Comparison of ENCODE assay signal across 11 cellular contexts in the genomic region with DNA sequence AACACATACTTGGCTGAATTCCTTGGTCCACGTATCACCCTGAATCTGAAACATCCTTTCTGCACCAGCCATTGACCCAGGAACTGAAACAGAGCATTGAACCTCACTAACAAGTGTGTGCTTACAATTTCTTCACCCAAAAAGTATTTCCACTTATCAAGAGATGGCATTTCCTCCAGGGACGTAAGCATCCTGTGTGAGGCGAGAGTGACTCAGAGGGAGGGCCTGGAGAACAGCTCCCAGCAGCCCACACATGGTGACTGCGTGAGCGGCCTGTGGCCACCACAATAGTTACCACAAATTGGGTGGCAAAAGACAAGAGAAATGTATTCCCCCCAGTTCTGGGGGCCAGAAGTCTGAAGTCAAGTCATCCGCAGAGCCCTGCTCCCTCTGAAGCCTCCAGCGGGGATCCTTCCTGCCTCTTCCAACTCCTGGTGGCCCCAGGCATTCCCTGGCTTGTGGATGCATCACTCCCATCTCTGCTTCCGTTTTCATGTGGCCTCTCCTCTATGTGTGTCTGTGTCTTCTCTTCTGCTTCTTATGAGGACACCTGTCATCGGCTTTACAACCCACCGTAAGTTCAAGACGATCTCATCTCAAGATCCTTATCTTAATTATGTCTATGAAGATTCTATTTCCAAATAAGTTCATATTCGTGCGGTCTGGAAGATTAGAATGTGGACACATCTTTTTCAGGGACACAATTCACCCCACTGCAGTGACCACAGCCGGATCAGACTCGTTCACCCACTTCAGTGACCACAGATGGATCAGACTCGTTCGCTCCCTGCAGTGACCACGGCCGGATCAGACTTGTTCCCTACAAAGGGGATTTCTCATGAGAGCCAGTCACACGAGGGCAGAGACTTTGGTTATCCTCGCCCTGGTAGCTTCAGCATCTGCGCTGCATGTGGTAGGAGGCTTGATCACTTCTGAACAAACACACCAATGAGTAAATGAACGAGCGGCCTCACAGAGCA.
A peak's percentile ranks its signal among the peaks of the same experiment; 100 is the strongest.
DNase-seq lines count a peak whose midpoint lies in the region; TF ChIP-seq lines count a peak whose summit lies in the region.
"Had no signal": no experiment of that assay in that cellular context is flagged by ENCODE, and none has a peak within 500 bp of the region (broad histone marks: within the 10 kb centered on the region; RNA-seq: fewer than 3 reads in every experiment).

No MANE protein-coding gene starts in this region.

- no peak for TF ChIP-seq CTCF in astrocyte of the cerebellum (IDR thresholded peaks at IDR 0.05; ENCODE audit: low read depth, low read length, missing control alignments)
- TF ChIP-seq CTCF in chondrocyte (IDR thresholded peaks at IDR 0.05), result no peak
- TF ChIP-seq CTCF in progenitor cell of endocrine pancreas (IDR thresholded peaks at IDR 0.05; ENCODE audit: unreplicated experiment), result no peak

- no peaks in the 10 kb centered on the region for H3K36me3 Mint-ChIP-seq in chondrocyte (ENCODE audit: low read depth)
- H3K36me3 Mint-ChIP-seq in progenitor cell of endocrine pancreas (ENCODE audit: insufficient read depth), result no peaks in the 10 kb centered on the region
- H3K36me3 Mint-ChIP-seq: activated naive CD4-positive, alpha-beta T cell treated with anti-CD3 and anti-CD28 coated beads, Interleukin-2, amount 50 U/mL, for 24 hours had no signal

- no peak overlapping the region for H3K4me3 Mint-ChIP-seq in chondrocyte (ENCODE audit: unreplicated experiment)
- H3K4me3 Mint-ChIP-seq in progenitor cell of endocrine pancreas (ENCODE audit: low read depth), result no peak overlapping the region
- H3K4me3 Mint-ChIP-seq: activated naive CD4-positive, alpha-beta T cell treated with anti-CD3 and anti-CD28 coated beads, Interleukin-2, amount 50 U/mL, for 24 hours had no signal

- in situ Hi-C loops in astrocyte of the cerebellum (cut with HindIII; ENCODE audit: low sequenced_read_pairs), result no loop called here

- no peak overlapping the region for H3K27ac Mint-ChIP-seq in chondrocyte (ENCODE audit: unreplicated experiment)
- H3K27ac Mint-ChIP-seq in progenitor cell of endocrine pancreas, result no peak overlapping the region
- H3K27ac Mint-ChIP-seq: activated naive CD4-positive, alpha-beta T cell treated with anti-CD3 and anti-CD28 coated beads, Interleukin-2, amount 50 U/mL, for 24 hours had no signal

- H3K27me3 Mint-ChIP-seq in chondrocyte (ENCODE audit: low read depth), result peaks cover 10% of the 10 kb centered on the region
- H3K27me3 Mint-ChIP-seq in progenitor cell of endocrine pancreas, result peaks cover 34% of the 10 kb centered on the region

- peak; percentile 7 for DNase-seq in CMK (ENCODE audit: low read depth)
- peak; percentile 98 for DNase-seq in M059J (ENCODE audit: low read depth)
- DNase-seq in astrocyte of the cerebellum (ENCODE audit: low read depth), result peak; percentile 72
- DNase-seq in lung microvascular endothelial cell (ENCODE audit: low read depth in 2 of 2), result peak; percentile 78 to 98
- no peak for DNase-seq in chondrocyte (ENCODE audit: low spot score)
- DNase-seq in SKM-1 (lab: John Stamatoyannopoulos, UW; ENCODE audit: unreplicated experiment), result no peak
- DNase-seq in progenitor cell of endocrine pancreas (ENCODE audit: low spot score, unreplicated experiment), result no peak
- DNase-seq in activated naive CD4-positive, alpha-beta T cell (lab: John Stamatoyannopoulos, UW), result no peak
- DNase-seq: NCI-H774, WERI-Rb-1 had no signal

- H3K4me3 ChIP-seq in astrocyte of the cerebellum (ENCODE audit: low read depth, low read length), result no peak overlapping the region

- H3K9me3 Mint-ChIP-seq in chondrocyte (ENCODE audit: low read depth), result peaks cover 4% of the 10 kb centered on the region
- no peaks in the 10 kb centered on the region for H3K9me3 Mint-ChIP-seq in progenitor cell of endocrine pancreas (ENCODE audit: low read depth)
- H3K9me3 Mint-ChIP-seq: activated naive CD4-positive, alpha-beta T cell treated with anti-CD3 and anti-CD28 coated beads, Interleukin-2, amount 50 U/mL, for 24 hours had no signal

- H3K4me1 Mint-ChIP-seq in chondrocyte (ENCODE audit: low read depth) (peaks cover 3% of the 10 kb centered on the region), progenitor cell of endocrine pancreas (ENCODE audit: low read depth) (peaks cover 2% of the 10 kb centered on the region)
- H3K4me1 Mint-ChIP-seq: activated naive CD4-positive, alpha-beta T cell treated with anti-CD3 and anti-CD28 coated beads, Interleukin-2, amount 50 U/mL, for 24 hours had no signal

Comparison
In these comparisons a context has a peak if more than half of its experiments do, and no peak if none do; other contexts are left out.
1. DNase-seq: peak in CMK (single experiment), M059J (single experiment), astrocyte of the cerebellum (single experiment) and lung microvascular endothelial cell (2 of 2); none in chondrocyte (single experiment), SKM-1 (single experiment), progenitor cell of endocrine pancreas (single experiment) and activated naive CD4-positive, alpha-beta T cell (0 of 4).